ENCODE assay signal across 23 cellular contexts in the genomic region with DNA sequence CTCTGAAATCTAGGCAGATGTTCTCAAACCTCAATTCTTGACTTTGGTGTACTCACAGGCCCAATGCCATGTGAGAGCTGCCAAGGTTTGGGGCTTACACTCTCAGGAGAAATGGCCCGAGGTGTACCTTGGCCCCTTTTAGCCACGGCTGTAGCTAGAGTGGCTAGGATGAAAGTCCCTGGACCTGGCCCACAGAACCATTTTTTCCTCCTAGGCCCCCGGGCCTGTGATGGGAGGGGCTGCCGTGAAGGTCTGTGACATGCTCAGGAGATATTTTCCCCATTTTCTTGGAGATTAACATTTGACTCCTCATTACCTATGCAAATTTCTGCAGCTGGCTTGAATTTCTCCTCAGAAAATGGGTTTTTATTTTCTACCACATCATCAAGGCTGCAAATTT.
DNase-seq lines count a peak whose midpoint lies in the region; ATAC-seq, FAIRE-seq and TF ChIP-seq lines count a peak whose summit lies in the region.
"Had no signal": no experiment of that assay in that cellular context is flagged by ENCODE, and none has a peak within 500 bp of the region (broad histone marks: within the 10 kb centered on the region; RNA-seq: fewer than 3 reads in every experiment).

No MANE protein-coding gene starts in this region.

- H2BK5ac ChIP-seq in mesendoderm (ENCODE audit: low read length): no peak overlapping the region

- no peak overlapping the region for H3K56ac ChIP-seq in mesendoderm (ENCODE audit: low read length)

- in situ Hi-C loops in K562 (cut with MboI): no loop called here
- in situ Hi-C loops in GM23248 (cut with MboI): no loop called here

- H3K4me3 ChIP-seq in A549 (no peak overlapping the region), K562 (no peak overlapping the region), mesendoderm (ENCODE audit: low read length) (no peak overlapping the region), GM23248 (no peak overlapping the region)
- H3K4me3 ChIP-seq: BLaER1 had no signal

- CTCF ChIA-PET in A549 (lab: Yijun Ruan, JAX): no interaction called here
- CTCF ChIA-PET in K562 (lab: Yijun Ruan, JAX; ENCODE audit: low intra/inter-chr PET ratio): no interaction called here

- intact Hi-C loops in K562 (cut with micrococcal nuclease): no loop called here

- FAIRE-seq in A549 (lab: Jason Lieb, UNC): no peak
- no peak for FAIRE-seq in K562 (lab: Jason Lieb, UNC)
- FAIRE-seq: GM12891, GM19239 had no signal

- no peak for TF ChIP-seq CTCF in A549 (IDR thresholded peaks at IDR 0.05)
- TF ChIP-seq CTCF in K562 (IDR thresholded peaks at IDR 0.05 in 2 of 3, conservative IDR thresholded peaks at IDR 0.05 in 1 of 3; ENCODE audit: insufficient read depth in 2 of 3, low read depth in 1 of 3, low read length in 3 of 3): no peak

- no peak overlapping the region for H3K4me2 ChIP-seq in A549
- H3K4me2 ChIP-seq in K562 (ENCODE audit: insufficient read depth, low read length): no peak overlapping the region
- H3K4me2 ChIP-seq in mesendoderm (ENCODE audit: low read length): no peak overlapping the region
- H3K4me2 ChIP-seq in GM23248 (ENCODE audit: unreplicated experiment): no peak overlapping the region
- H3K4me2 ChIP-seq: BLaER1 had no signal

- WGBS in A549 (ENCODE audit: missing lambda C conversion rate): 0% methylated on average over 4 of the region's 4 CpGs
- WGBS in K562 (ENCODE audit: insufficient coverage, low coverage, missing lambda C conversion rate): 0% methylated on average over 3 of the region's 4 CpGs
- whole genome bisulfite sequencing in mesendoderm (ENCODE audit: extremely low coverage, insufficient coverage, low lambda C conversion rate): no CpG with 5 or more reads among the region's 4 CpGs
- 21 to 30% methylated on average over 4 of the region's 4 CpGs for WGBS in GM23248 (ENCODE audit: low coverage in 1 of 2, low lambda C conversion rate in 2 of 2, missing lambda C conversion rate in 2 of 2), 2 experiments

- H3K27me3 ChIP-seq in K562 (ENCODE audit: control insufficient read depth in 2 of 2, insufficient read depth in 2 of 2, low read length in 2 of 2) (no peaks in the 10 kb centered on the region), mesendoderm (ENCODE audit: insufficient read depth, low read length, poor library complexity) (no peaks in the 10 kb centered on the region), GM23248 (replicated peaks; ENCODE audit: insufficient read depth) (no peaks in the 10 kb centered on the region)
- H3K27me3 ChIP-seq: BE2C, BLaER1 had no signal

- H3K9me2 ChIP-seq in GM23248 (ENCODE audit: insufficient read depth): no peaks in the 10 kb centered on the region

- no peaks in the 10 kb centered on the region for H3K79me1 ChIP-seq in mesendoderm (ENCODE audit: low read length)

- no peaks in the 10 kb centered on the region for H3F3A ChIP-seq in GM23248 (ENCODE audit: insufficient read depth)

- H3K9ac ChIP-seq in K562 (ENCODE audit: insufficient read depth in 1 of 2, low read depth in 2 of 2, low read length in 2 of 2): no peak overlapping the region
- no peak overlapping the region for H3K9ac ChIP-seq in mesendoderm (ENCODE audit: low read length)
- no peak overlapping the region for H3K9ac ChIP-seq in GM23248
- H3K9ac ChIP-seq: BLaER1 had no signal

- no peak overlapping the region for H3K4ac ChIP-seq in mesendoderm (ENCODE audit: low read depth, low read length)

- ATAC-seq in A549: no peak
- no peak for ATAC-seq in K562

- H3K9me1 ChIP-seq in K562 (ENCODE audit: control insufficient read depth, insufficient read depth, low read length): no peaks in the 10 kb centered on the region

- no peak overlapping the region for H2AK5ac ChIP-seq in mesendoderm (ENCODE audit: low read length)

- H3K18ac ChIP-seq in mesendoderm (ENCODE audit: low read length): no peak overlapping the region

- H4K20me1 ChIP-seq in K562 (replicated peaks; ENCODE audit: control insufficient read depth, insufficient read depth, low read length): no peaks in the 10 kb centered on the region
- H4K20me1 ChIP-seq in GM23248 (ENCODE audit: insufficient read depth): no peaks in the 10 kb centered on the region
- H4K20me1 ChIP-seq: BLaER1 had no signal

- H3K23ac ChIP-seq in mesendoderm (ENCODE audit: low read length): no peak overlapping the region

- no peak overlapping the region for H2BK15ac ChIP-seq in mesendoderm (replicated peaks; ENCODE audit: low read depth)

- DNase-seq in A549 (ENCODE audit: low read depth in 1 of 2, low spot score in 1 of 2) (no peak), K562 (ENCODE audit: extremely low read depth in 1 of 4, low spot score in 3 of 4) (no peak), mesendoderm (peak; percentile 23), GM23248 (no peak), inferior parietal cortex (ENCODE audit: extremely low spot score) (no peak)
- DNase-seq: ACHN; BE2C; C1 segment of cervical spinal cord; CD4-positive, alpha-beta memory T cell; CD4-positive, CD25-positive, alpha-beta regulatory T cell; CD8-positive, alpha-beta memory T cell; COR-L47; DMS 273 treated with DMSO at 0.1 percent for 48 hours; DMS153; DMS53; DMS79; DND-41; EL; GDM1 had no signal

- BruUV-seq in K562 (replicated peaks; lab: Mats Ljungman, UMichigan): no TSS peak

- TF ChIP-seq EP300 in A549 (IDR thresholded peaks at IDR 0.05) (no peak), K562 (IDR thresholded peaks at IDR 0.05; ENCODE audit: low read length) (no peak)

- no peak overlapping the region for H4K5ac ChIP-seq in mesendoderm (ENCODE audit: low read length)

- no peaks in the 10 kb centered on the region for H3K4me1 ChIP-seq in A549
- H3K4me1 ChIP-seq in K562 (replicated peaks in 1 of 2; ENCODE audit: control insufficient read depth in 2 of 2, insufficient read depth in 2 of 2, low read length in 2 of 2): no peaks in the 10 kb centered on the region
- no peaks in the 10 kb centered on the region for H3K4me1 ChIP-seq in mesendoderm (ENCODE audit: control insufficient read depth, low read depth, low read length)
- no peaks in the 10 kb centered on the region for H3K4me1 ChIP-seq in GM23248 (ENCODE audit: insufficient read depth)
- H3K4me1 ChIP-seq: BE2C, BLaER1 had no signal

- no peak overlapping the region for H4K8ac ChIP-seq in mesendoderm (ENCODE audit: low read depth, low read length)

- TF ChIP-seq RAD21 in A549 (conservative IDR thresholded peaks at IDR 0.05 in 1 of 2, IDR thresholded peaks at IDR 0.05 in 1 of 2) (no peak), K562 (CRISPR knock-in tag; conservative IDR thresholded peaks at IDR 0.05 in 1 of 2, IDR thresholded peaks at IDR 0.05 in 1 of 2) (no peak)

- H3K79me2 ChIP-seq in K562 (ENCODE audit: control insufficient read depth, insufficient read depth, low read length): no peaks in the 10 kb centered on the region
- H3K79me2 ChIP-seq in mesendoderm (ENCODE audit: control insufficient read depth, insufficient read depth, low read length): no peaks in the 10 kb centered on the region
- H3K79me2 ChIP-seq in GM23248 (ENCODE audit: insufficient read depth): no peaks in the 10 kb centered on the region

- POLR2A ChIA-PET in A549 (lab: Yijun Ruan, JAX): no interaction called here
- POLR2A ChIA-PET in K562 (lab: Yijun Ruan, JAX): no interaction called here

- no peak overlapping the region for H2AFZ ChIP-seq in K562 (ENCODE audit: low read depth, low read length)
- H2AFZ ChIP-seq in GM23248: no peak overlapping the region

- TF ChIP-seq POLR2A in A549 (IDR thresholded peaks at IDR 0.05; ENCODE audit: low read length) (no peak), K562 (conservative IDR thresholded peaks at IDR 0.05) (no peak)

- no peak overlapping the region for H2BK120ac ChIP-seq in mesendoderm (ENCODE audit: low read depth, low read length)

- no peaks in the 10 kb centered on the region for H3K9me3 ChIP-seq in A549
- H3K9me3 ChIP-seq in K562 (replicated peaks; ENCODE audit: control insufficient read depth, insufficient read depth, low read depth, low read length): no peaks in the 10 kb centered on the region
- H3K9me3 ChIP-seq in GM23248 (ENCODE audit: low read depth): no peaks in the 10 kb centered on the region
- H3K9me3 ChIP-seq: BE2C had no signal

- no peaks in the 10 kb centered on the region for H3K36me3 ChIP-seq in K562 (ENCODE audit: control insufficient read depth, insufficient read depth, low read length)
- H3K36me3 ChIP-seq in mesendoderm (ENCODE audit: control insufficient read depth, insufficient read depth, low read length): no peaks in the 10 kb centered on the region
- H3K36me3 ChIP-seq in GM23248 (ENCODE audit: low read depth): no peaks in the 10 kb centered on the region
- H3K36me3 ChIP-seq: BE2C, BLaER1 had no signal

- H3K27ac ChIP-seq in A549: no peak overlapping the region
- no peak overlapping the region for H3K27ac ChIP-seq in K562 (ENCODE audit: extremely low read depth, low read depth, low read length)
- H3K27ac ChIP-seq in mesendoderm (ENCODE audit: low read depth, low read length): no peak overlapping the region
- H3K27ac ChIP-seq in GM23248: no peak overlapping the region
- H3K27ac ChIP-seq: 22Rv1, BLaER1 had no signal

TF ChIP-seq in A549, 52 proteins besides CTCF, POLR2A, EP300 and RAD21:
- no peak for TF ChIP-seq ZNF302 (CRISPR knock-in tag; IDR thresholded peaks at IDR 0.05)
- peak; percentile 74 for TF ChIP-seq ZFP36 (IDR thresholded peaks at IDR 0.05; ENCODE audit: borderline replicate concordance, partially characterized antibody)

TF ChIP-seq in K562, 482 proteins besides CTCF, POLR2A, EP300 and RAD21:
- TF ChIP-seq ZFP36 (IDR thresholded peaks at IDR 0.05; ENCODE audit: low read depth, low read length, partially characterized antibody): peak; percentile 42
- TF ChIP-seq ETV5 (CRISPR knock-in tag; IDR thresholded peaks at IDR 0.05; ENCODE audit: low read depth): no peak
- TF ChIP-seq TBL1XR1 (IDR thresholded peaks at IDR 0.05; ENCODE audit: low read length in 2 of 2): no peak
